ENCODE assay signal across 8 cellular contexts in genomic region chr7:102390697-102391484, GRCh38. TPM values are rescaled to one million over a fixed set of nuclear protein-coding genes. Genes with fewer than 3 reads are reported as not detected.
A peak's percentile ranks its signal among the peaks of the same experiment; 100 is the strongest.
DNase-seq lines count a peak whose midpoint lies in the region; ATAC-seq and TF ChIP-seq lines count a peak whose summit lies in the region.

No MANE protein-coding gene starts in this region.

- peak; percentile 92 for TF ChIP-seq CTCF in epithelial cell of esophagus (IDR thresholded peaks at IDR 0.05; ENCODE audit: insufficient read depth, low read depth, low read length, missing control alignments)

- ATAC-seq in HG02852 (IDR thresholded peaks at IDR 0.05; ENCODE audit: unreplicated experiment) (peak; percentile 60), GM18502 (IDR thresholded peaks at IDR 0.05; ENCODE audit: poor library complexity, unreplicated experiment) (no peak)

- DNase-seq in Caki2 (ENCODE audit: low read depth) (peak; percentile 68), epithelial cell of esophagus (ENCODE audit: low read depth) (peak; percentile 80), myocyte (ENCODE audit: low read depth) (peak; percentile 91)
- peak; percentile 44 for DNase-seq in NK-92 treated with Interleukin-12 subunit alpha and Interleukin-12 subunit beta, amount 100 ng/mL, for 24 hours (lab: John Stamatoyannopoulos, UW)
- DNase-seq in activated CD8-positive, alpha-beta memory T cell treated with anti-CD3 and anti-CD28 coated beads, Interleukin-2, amount 50 U/mL, for 4 hours = peak; percentile 70
- peak; percentile 37 to 51 for DNase-seq in stimulated activated CD8-positive, alpha-beta memory T cell treated with anti-CD3 and anti-CD28 coated beads, Interleukin-7, amount 100 ng/mL, for 1 hour (ENCODE audit: low read depth in 2 of 2)

- H3K4me3 ChIP-seq in epithelial cell of esophagus (ENCODE audit: low read length) = no peak overlapping the region

- in situ Hi-C loops in Caki2 (cut with HindIII; ENCODE audit: low pct_unique_long_range_greater_than_20kb, low sequenced_read_pairs) = no loop called here

RNA-seq across cellular contexts. Expression of gene PRKRIP1, which starts 5.3 kb away (rescaled TPM):
- total RNA-seq in Caki2 (2014; rRNA removed; shearing (Covaris generic); ENCODE audit: low replicate concordance) = 26.1 and 26.2 TPM in 2 replicates
- 36.2 and 38.9 TPM in 2 replicates for total RNA-seq in myocyte
- polyA plus RNA-seq in myocyte (2012) = 46.3 TPM

RNA-seq across cellular contexts. Expression of gene SPDYE6, which starts 34.6 kb away (rescaled TPM):
- total RNA-seq in Caki2 (2014; rRNA removed; shearing (Covaris generic); ENCODE audit: low replicate concordance) = not detected in 2 replicates
- not detected in 2 replicates for total RNA-seq in myocyte
- 4.5 TPM for polyA plus RNA-seq in myocyte (2012)

RNA-seq across cellular contexts. Expression of gene ORAI2, which starts 42.5 kb away (rescaled TPM):
- total RNA-seq in Caki2 (2014; rRNA removed; shearing (Covaris generic); ENCODE audit: low replicate concordance) = 76.0 and 106 TPM in 2 replicates
- 33.5 and 55.6 TPM in 2 replicates for total RNA-seq in myocyte
- 63.7 TPM for polyA plus RNA-seq in myocyte (2012)
